ENCODE assay signal across 7 cellular contexts in genomic region chr12:88604646-88605045, GRCh38.
"Had no signal": no experiment of that assay in that cellular context is flagged by ENCODE, and none has a peak within 500 bp of the region (broad histone marks: within the 10 kb centered on the region; RNA-seq: fewer than 3 reads in every experiment).

No MANE protein-coding gene starts in this region.

- H3K27ac ChIP-seq: GM23248 had no signal

- H3K9ac ChIP-seq: GM23248 had no signal

- H3K4me1 ChIP-seq: HAP-1 had no signal

- H2AFZ ChIP-seq: GM23248 had no signal

- DNase-seq: GM23248, GOT3, H7, IMR-90, KG1 had no signal

- H3K4me3 ChIP-seq: GM23248, HAP-1, K562 had no signal

- H3K36me3 ChIP-seq: HAP-1 had no signal
